ENCODE assay signal across 2 cellular contexts in the genomic region with DNA sequence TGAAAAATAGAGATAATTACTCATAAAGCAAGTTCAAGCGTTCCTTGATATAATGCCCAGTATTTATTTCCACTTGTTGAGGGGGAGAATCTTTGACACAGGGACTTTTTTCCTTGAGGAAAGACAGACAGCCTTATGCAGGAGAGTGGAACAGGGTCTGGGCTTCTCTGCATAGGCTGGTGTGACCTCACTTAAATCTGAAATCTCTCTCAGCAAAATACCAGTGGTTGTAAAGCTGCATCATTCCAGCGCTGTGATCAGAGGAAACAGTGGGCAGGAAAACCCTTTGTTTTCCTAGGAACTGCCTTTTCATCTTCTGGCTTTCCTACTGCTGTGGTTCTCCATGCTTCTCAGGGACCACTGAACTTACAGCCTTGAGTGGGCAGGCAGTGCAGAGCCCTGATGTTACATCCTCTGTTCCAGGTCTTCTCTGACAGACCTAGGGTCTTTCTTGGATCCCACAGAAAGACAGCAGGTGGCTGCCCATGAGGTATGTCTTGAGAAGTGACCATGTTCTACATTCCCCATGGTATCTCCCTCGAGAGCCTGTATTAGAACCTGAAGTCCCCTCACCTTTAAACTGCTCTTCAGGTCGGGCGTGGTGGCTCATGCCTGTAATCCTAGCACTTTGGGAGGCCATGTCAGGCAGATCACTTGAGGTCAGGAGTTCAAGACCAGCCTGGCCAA.
TF ChIP-seq lines count a peak whose summit lies in the region.

No MANE protein-coding gene starts in this region.

TF ChIP-seq in GM23338, 12 proteins besides CTCF, POLR2A, EP300 and RAD21 (continues in another document):
- TF ChIP-seq, protein P1, sequence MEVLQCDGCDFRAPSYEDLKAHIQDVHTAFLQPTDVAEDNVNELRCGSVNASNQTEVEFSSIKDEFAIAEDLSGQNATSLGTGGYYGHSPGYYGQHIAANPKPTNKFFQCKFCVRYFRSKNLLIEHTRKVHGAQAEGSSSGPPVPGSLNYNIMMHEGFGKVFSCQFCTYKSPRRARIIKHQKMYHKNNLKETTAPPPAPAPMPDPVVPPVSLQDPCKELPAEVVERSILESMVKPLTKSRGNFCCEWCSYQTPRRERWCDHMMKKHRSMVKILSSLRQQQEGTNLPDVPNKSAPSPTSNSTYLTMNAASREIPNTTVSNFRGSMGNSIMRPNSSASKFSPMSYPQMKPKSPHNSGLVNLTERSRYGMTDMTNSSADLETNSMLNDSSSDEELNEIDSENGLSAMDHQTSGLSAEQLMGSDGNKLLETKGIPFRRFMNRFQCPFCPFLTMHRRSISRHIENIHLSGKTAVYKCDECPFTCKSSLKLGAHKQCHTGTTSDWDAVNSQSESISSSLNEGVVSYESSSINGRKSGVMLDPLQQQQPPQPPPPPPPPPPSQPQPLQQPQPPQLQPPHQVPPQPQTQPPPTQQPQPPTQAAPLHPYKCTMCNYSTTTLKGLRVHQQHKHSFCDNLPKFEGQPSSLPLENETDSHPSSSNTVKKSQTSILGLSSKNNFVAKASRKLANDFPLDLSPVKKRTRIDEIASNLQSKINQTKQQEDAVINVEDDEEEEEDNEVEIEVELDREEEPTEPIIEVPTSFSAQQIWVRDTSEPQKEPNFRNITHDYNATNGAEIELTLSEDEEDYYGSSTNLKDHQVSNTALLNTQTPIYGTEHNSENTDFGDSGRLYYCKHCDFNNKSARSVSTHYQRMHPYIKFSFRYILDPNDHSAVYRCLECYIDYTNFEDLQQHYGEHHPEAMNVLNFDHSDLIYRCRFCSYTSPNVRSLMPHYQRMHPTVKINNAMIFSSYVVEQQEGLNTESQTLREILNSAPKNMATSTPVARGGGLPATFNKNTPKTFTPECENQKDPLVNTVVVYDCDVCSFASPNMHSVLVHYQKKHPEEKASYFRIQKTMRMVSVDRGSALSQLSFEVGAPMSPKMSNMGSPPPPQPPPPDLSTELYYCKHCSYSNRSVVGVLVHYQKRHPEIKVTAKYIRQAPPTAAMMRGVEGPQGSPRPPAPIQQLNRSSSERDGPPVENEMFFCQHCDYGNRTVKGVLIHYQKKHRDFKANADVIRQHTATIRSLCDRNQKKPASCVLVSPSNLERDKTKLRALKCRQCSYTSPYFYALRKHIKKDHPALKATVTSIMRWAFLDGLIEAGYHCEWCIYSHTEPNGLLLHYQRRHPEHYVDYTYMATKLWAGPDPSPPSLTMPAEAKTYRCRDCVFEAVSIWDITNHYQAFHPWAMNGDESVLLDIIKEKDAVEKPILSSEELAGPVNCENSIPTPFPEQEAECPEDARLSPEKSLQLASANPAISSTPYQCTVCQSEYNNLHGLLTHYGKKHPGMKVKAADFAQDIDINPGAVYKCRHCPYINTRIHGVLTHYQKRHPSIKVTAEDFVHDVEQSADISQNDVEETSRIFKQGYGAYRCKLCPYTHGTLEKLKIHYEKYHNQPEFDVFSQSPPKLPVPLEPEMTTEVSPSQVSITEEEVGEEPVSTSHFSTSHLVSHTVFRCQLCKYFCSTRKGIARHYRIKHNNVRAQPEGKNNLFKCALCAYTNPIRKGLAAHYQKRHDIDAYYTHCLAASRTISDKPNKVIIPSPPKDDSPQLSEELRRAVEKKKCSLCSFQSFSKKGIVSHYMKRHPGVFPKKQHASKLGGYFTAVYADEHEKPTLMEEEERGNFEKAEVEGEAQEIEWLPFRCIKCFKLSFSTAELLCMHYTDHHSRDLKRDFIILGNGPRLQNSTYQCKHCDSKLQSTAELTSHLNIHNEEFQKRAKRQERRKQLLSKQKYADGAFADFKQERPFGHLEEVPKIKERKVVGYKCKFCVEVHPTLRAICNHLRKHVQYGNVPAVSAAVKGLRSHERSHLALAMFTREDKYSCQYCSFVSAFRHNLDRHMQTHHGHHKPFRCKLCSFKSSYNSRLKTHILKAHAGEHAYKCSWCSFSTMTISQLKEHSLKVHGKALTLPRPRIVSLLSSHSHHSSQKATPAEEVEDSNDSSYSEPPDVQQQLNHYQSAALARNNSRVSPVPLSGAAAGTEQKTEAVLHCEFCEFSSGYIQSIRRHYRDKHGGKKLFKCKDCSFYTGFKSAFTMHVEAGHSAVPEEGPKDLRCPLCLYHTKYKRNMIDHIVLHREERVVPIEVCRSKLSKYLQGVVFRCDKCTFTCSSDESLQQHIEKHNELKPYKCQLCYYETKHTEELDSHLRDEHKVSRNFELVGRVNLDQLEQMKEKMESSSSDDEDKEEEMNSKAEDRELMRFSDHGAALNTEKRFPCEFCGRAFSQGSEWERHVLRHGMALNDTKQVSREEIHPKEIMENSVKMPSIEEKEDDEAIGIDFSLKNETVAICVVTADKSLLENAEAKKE (CRISPR knock-in tag; IDR thresholded peaks at IDR 0.05), result no peak
- TF ChIP-seq JUNB (IDR thresholded peaks at IDR 0.05; ENCODE audit: unreplicated experiment), result no peak
- no peak for TF ChIP-seq ZNF114 (CRISPR knock-in tag; IDR thresholded peaks at IDR 0.05)
- no peak for TF ChIP-seq ZNF331 (CRISPR knock-in tag; IDR thresholded peaks at IDR 0.05; ENCODE audit: low read depth)
- TF ChIP-seq, protein P2, sequence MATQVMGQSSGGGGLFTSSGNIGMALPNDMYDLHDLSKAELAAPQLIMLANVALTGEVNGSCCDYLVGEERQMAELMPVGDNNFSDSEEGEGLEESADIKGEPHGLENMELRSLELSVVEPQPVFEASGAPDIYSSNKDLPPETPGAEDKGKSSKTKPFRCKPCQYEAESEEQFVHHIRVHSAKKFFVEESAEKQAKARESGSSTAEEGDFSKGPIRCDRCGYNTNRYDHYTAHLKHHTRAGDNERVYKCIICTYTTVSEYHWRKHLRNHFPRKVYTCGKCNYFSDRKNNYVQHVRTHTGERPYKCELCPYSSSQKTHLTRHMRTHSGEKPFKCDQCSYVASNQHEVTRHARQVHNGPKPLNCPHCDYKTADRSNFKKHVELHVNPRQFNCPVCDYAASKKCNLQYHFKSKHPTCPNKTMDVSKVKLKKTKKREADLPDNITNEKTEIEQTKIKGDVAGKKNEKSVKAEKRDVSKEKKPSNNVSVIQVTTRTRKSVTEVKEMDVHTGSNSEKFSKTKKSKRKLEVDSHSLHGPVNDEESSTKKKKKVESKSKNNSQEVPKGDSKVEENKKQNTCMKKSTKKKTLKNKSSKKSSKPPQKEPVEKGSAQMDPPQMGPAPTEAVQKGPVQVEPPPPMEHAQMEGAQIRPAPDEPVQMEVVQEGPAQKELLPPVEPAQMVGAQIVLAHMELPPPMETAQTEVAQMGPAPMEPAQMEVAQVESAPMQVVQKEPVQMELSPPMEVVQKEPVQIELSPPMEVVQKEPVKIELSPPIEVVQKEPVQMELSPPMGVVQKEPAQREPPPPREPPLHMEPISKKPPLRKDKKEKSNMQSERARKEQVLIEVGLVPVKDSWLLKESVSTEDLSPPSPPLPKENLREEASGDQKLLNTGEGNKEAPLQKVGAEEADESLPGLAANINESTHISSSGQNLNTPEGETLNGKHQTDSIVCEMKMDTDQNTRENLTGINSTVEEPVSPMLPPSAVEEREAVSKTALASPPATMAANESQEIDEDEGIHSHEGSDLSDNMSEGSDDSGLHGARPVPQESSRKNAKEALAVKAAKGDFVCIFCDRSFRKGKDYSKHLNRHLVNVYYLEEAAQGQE (IDR thresholded peaks at IDR 0.05; ENCODE audit: unreplicated experiment), result no peak
- TF ChIP-seq NANOG (IDR thresholded peaks at IDR 0.05; ENCODE audit: borderline replicate concordance), result no peak
- no peak for TF ChIP-seq CREB1 (CRISPR knock-in tag; IDR thresholded peaks at IDR 0.05; ENCODE audit: low read depth)
- TF ChIP-seq, protein P3, sequence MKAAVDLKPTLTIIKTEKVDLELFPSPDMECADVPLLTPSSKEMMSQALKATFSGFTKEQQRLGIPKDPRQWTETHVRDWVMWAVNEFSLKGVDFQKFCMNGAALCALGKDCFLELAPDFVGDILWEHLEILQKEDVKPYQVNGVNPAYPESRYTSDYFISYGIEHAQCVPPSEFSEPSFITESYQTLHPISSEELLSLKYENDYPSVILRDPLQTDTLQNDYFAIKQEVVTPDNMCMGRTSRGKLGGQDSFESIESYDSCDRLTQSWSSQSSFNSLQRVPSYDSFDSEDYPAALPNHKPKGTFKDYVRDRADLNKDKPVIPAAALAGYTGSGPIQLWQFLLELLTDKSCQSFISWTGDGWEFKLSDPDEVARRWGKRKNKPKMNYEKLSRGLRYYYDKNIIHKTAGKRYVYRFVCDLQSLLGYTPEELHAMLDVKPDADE (IDR thresholded peaks at IDR 0.05), result no peak

TF ChIP-seq in endothelial cell of umbilical vein, 7 proteins besides CTCF, POLR2A, EP300 and RAD21:
- no peak for TF ChIP-seq POLR2AphosphoS5 (IDR thresholded peaks at IDR 0.05; ENCODE audit: insufficient read depth, low read depth, low read length)
- no peak for TF ChIP-seq FOS (IDR thresholded peaks at IDR 0.05; ENCODE audit: borderline replicate concordance, insufficient read depth, low read length)
- TF ChIP-seq JUN (IDR thresholded peaks at IDR 0.05; ENCODE audit: borderline replicate concordance, insufficient read depth, insufficient read length, low read depth), result no peak
- TF ChIP-seq, protein P4, sequence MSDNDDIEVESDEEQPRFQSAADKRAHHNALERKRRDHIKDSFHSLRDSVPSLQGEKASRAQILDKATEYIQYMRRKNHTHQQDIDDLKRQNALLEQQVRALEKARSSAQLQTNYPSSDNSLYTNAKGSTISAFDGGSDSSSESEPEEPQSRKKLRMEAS (IDR thresholded peaks at IDR 0.05; ENCODE audit: insufficient read depth, insufficient read length), result no peak
- TF ChIP-seq MYC (IDR thresholded peaks at IDR 0.05; ENCODE audit: low read depth, low read length), result no peak
- no peak for TF ChIP-seq GATA2 (IDR thresholded peaks at IDR 0.05; ENCODE audit: insufficient read depth, insufficient read length, low read depth, low read length)
- TF ChIP-seq EZH2 (IDR thresholded peaks at IDR 0.05; ENCODE audit: borderline replicate concordance, low read depth, low read length, severe bottlenecking), result no peak
